In genomic region chr19:45251452-45252354, GRCh38 we compare ENCODE assay signal across 8 cellular contexts. TPM values are rescaled to one million over a fixed set of nuclear protein-coding genes. Genes with fewer than 3 reads are reported as not detected.
DNase-seq lines count a peak whose midpoint lies in the region; ATAC-seq, FAIRE-seq and TF ChIP-seq lines count a peak whose summit lies in the region.

No MANE protein-coding gene starts in this region.

- no peak for FAIRE-seq in HTR-8/SVneo (lab: Jason Lieb, UNC)

- H3K36me3 Mint-ChIP-seq in activated naive CD4-positive, alpha-beta T cell treated with anti-CD3 and anti-CD28 coated beads, Interleukin-2, amount 50 U/mL, for 24 hours, result no peaks in the 10 kb centered on the region
- no peaks in the 10 kb centered on the region for H3K36me3 Mint-ChIP-seq in activated T-cell treated with anti-CD3 and anti-CD28 coated beads, Interleukin-2, amount 50 U/mL, for 72 hours (ENCODE audit: insufficient read depth in 2 of 2)

- intact Hi-C loops in left cardiac atrium (cut with DNase I) (no loop called here), sigmoid colon (cut with DNase I) (loop anchor here (2.0 to 10.0 kb wide), 5 partner anchors 73 to 359 kb away; partner anchors contain the start of genes BLOC1S3, PPP1R37, TOMM40 and TRAPPC6A)

- H3K27ac Mint-ChIP-seq in activated naive CD4-positive, alpha-beta T cell treated with anti-CD3 and anti-CD28 coated beads, Interleukin-2, amount 50 U/mL, for 24 hours, result no peak overlapping the region
- peak overlapping the region; percentile 92 for H3K27ac Mint-ChIP-seq in activated T-cell treated with anti-CD3 and anti-CD28 coated beads, Interleukin-2, amount 50 U/mL, for 72 hours

- H3K9me3 Mint-ChIP-seq in activated naive CD4-positive, alpha-beta T cell treated with anti-CD3 and anti-CD28 coated beads, Interleukin-2, amount 50 U/mL, for 24 hours, result no peaks in the 10 kb centered on the region
- H3K9me3 Mint-ChIP-seq in activated T-cell treated with anti-CD3 and anti-CD28 coated beads, Interleukin-2, amount 50 U/mL, for 72 hours, result no peaks in the 10 kb centered on the region

- no peak for TF ChIP-seq EP300 in sigmoid colon (IDR thresholded peaks at IDR 0.05)

- H3K4me3 Mint-ChIP-seq in activated naive CD4-positive, alpha-beta T cell treated with anti-CD3 and anti-CD28 coated beads, Interleukin-2, amount 50 U/mL, for 24 hours, result peak overlapping the region; percentile 80
- H3K4me3 Mint-ChIP-seq in activated T-cell treated with anti-CD3 and anti-CD28 coated beads, Interleukin-2, amount 50 U/mL, for 72 hours, result peak overlapping the region; percentile 90 to 93

- 2% methylated on average over 57 of the region's 57 CpGs for WGBS in sigmoid colon, 2 donors

- peaks cover 0 to 46% (median 40%) of the 10 kb centered on the region in 4 donors for H3K4me1 ChIP-seq in sigmoid colon

- H3K4me1 Mint-ChIP-seq in activated naive CD4-positive, alpha-beta T cell treated with anti-CD3 and anti-CD28 coated beads, Interleukin-2, amount 50 U/mL, for 24 hours, result peaks cover 29% of the 10 kb centered on the region
- H3K4me1 Mint-ChIP-seq in activated T-cell treated with anti-CD3 and anti-CD28 coated beads, Interleukin-2, amount 50 U/mL, for 72 hours (ENCODE audit: low read depth), result peaks cover 53% of the 10 kb centered on the region

- TF ChIP-seq CTCF in sigmoid colon (IDR thresholded peaks at IDR 0.05), result no peak

- TF ChIP-seq POLR2A in sigmoid colon (IDR thresholded peaks at IDR 0.05), result no peak

- H3K4me3 ChIP-seq in sigmoid colon, result peak overlapping the region; percentile 95 to 100 (median 97)

- no peaks in the 10 kb centered on the region for H3K27me3 ChIP-seq in sigmoid colon

- no peak for DNase-seq in activated naive CD4-positive, alpha-beta T cell treated with anti-CD3 and anti-CD28 coated beads, Interleukin-2, amount 50 U/mL, for 16 hours
- peak; percentile 21 to 25 for DNase-seq in activated T-cell treated with anti-CD3 and anti-CD28 coated beads, Interleukin-2, amount 50 U/mL, for 72 hours
- DNase-seq in left cardiac atrium (no peak), sigmoid colon (no peak), HTR-8/SVneo (ENCODE audit: insufficient read length, low spot score) (no peak)

- no peaks in the 10 kb centered on the region for H3K9me3 ChIP-seq in sigmoid colon

- ATAC-seq in activated T-cell treated with anti-CD3 and anti-CD28 coated beads, Interleukin-2, amount 50 U/mL, for 72 hours (replicated peaks in 1 of 2), result peak; percentile 38 to 51
- ATAC-seq in left cardiac atrium, result peak; percentile 18 to 53
- ATAC-seq in GM18861 (IDR thresholded peaks at IDR 0.05; ENCODE audit: unreplicated experiment), result no peak
- ATAC-seq in GM18517 (IDR thresholded peaks at IDR 0.05; ENCODE audit: unreplicated experiment), result no peak

- no peaks in the 10 kb centered on the region for H3K36me3 ChIP-seq in sigmoid colon

- H3K27me3 Mint-ChIP-seq in activated naive CD4-positive, alpha-beta T cell treated with anti-CD3 and anti-CD28 coated beads, Interleukin-2, amount 50 U/mL, for 24 hours, result no peaks in the 10 kb centered on the region
- no peaks in the 10 kb centered on the region for H3K27me3 Mint-ChIP-seq in activated T-cell treated with anti-CD3 and anti-CD28 coated beads, Interleukin-2, amount 50 U/mL, for 72 hours (ENCODE audit: low read depth)

- peak overlapping the region; percentile 64 to 89 (median 81) for H3K27ac ChIP-seq in sigmoid colon

RNA-seq across cellular contexts. Expression of gene MARK4, which starts 0.6 kb away (rescaled TPM):
- total RNA-seq in activated T-cell treated with anti-CD3 and anti-CD28 coated beads, Interleukin-2, amount 50 U/mL, for 72 hours, result 10 to 100 TPM; 25.3 to 37.9 TPM
- 10 to 100 TPM; 30.2 to 38.8 TPM for total RNA-seq in left cardiac atrium
- total RNA-seq in sigmoid colon, result 10 to 100 TPM; 12.7 to 39.9 (median 15.2) TPM
- 10 to 100 TPM in 1 of 3 donors, 1 to 10 TPM in 2; 6.2 to 12.3 (median 7.2) TPM for polyA plus RNA-seq in sigmoid colon

RNA-seq across cellular contexts. Expression of gene EXOC3L2, which starts 6.5 kb away (rescaled TPM):
- not detected for total RNA-seq in activated T-cell treated with anti-CD3 and anti-CD28 coated beads, Interleukin-2, amount 50 U/mL, for 72 hours
- total RNA-seq in left cardiac atrium, result 1 to 10 TPM; 1.9 to 2.6 TPM
- under 1 TPM in 2 of 4 donors, not detected in 2; 0.14 to 0.33 TPM for total RNA-seq in sigmoid colon
- 1 to 10 TPM in 1 of 3 donors, under 1 TPM in 1, not detected in 1; 0.69 to 1.7 TPM for polyA plus RNA-seq in sigmoid colon

Comparison
In these comparisons a context has a peak if more than half of its experiments do, and no peak if none do; other contexts are left out.
1. DNase-seq: peak in activated T-cell treated with anti-CD3 and anti-CD28 coated beads, Interleukin-2, amount 50 U/mL, for 72 hours (2 of 2); none in activated naive CD4-positive, alpha-beta T cell treated with anti-CD3 and anti-CD28 coated beads, Interleukin-2, amount 50 U/mL, for 16 hours (single experiment), left cardiac atrium (single experiment), sigmoid colon (single experiment) and HTR-8/SVneo (single experiment).
2. ATAC-seq: peak in activated T-cell treated with anti-CD3 and anti-CD28 coated beads, Interleukin-2, amount 50 U/mL, for 72 hours (2 of 2) and left cardiac atrium (2 of 2); none in GM18861 (single experiment) and GM18517 (single experiment).